Comparison of ENCODE assay signal across 34 cellular contexts in the genomic region with DNA sequence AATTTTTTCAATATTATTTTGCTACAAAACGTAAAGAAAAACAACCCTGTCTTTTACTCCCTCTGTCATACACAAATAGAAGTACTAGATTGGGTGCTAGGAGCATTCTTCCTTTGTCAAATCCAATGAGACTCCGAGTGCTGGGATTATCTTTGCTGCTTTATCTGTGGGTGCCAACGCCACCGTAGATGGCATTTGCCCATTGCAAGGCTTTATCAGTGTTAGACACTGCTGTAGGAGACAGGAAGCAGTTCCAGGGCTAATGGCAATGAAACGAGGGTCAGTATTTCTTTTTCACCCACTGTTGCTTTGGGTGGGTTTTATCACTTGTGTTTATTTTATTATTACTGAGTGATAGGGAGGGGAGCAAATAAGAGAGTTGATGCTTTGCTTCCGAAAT.
"Had no signal": no experiment of that assay in that cellular context is flagged by ENCODE, and none has a peak within 500 bp of the region (broad histone marks: within the 10 kb centered on the region; RNA-seq: fewer than 3 reads in every experiment).

No MANE protein-coding gene starts in this region.

- H3K4me3 Mint-ChIP-seq: activated CD4-positive, alpha-beta memory T cell treated with anti-CD3 and anti-CD28 coated beads for 36 hours; activated CD4-positive, alpha-beta T cell treated with anti-CD3 and anti-CD28 coated beads for 36 hours; activated CD4-positive, alpha-beta T cell treated with anti-CD3 and anti-CD28 coated beads, Interleukin-2, amount 10 ng/mL, durations not matched to agents 24 days and 14 days; activated CD8-positive, alpha-beta memory T cell treated with anti-CD3 and anti-CD28 coated beads, Interleukin-2, amount 10 ng/mL, durations not matched to agents 7 days and 5 days; activated CD8-positive, alpha-beta T cell treated with anti-CD3 and anti-CD28 coated beads, Interleukin-2, amount 10 ng/mL, durations not matched to agents 7 days and 5 days; activated naive CD4-positive, alpha-beta T cell treated with anti-CD3 and anti-CD28 coated beads for 36 hours; activated naive CD4-positive, alpha-beta T cell treated with anti-CD3 and anti-CD28 coated beads, Interleukin-2, amount 50 U/mL, for 24 hours; activated naive CD8-positive, alpha-beta T cell treated with anti-CD3 and anti-CD28 coated beads for 36 hours; activated T-helper 1 cell treated with anti-CD3 and anti-CD28 coated beads, Interleukin-12 subunit alpha, Interleukin-12 subunit beta, Interleukin-2, Interleukin-4 antibody, amounts not matched to agents 30 ng/mL and 10 ng/mL and 1 ng/mL, durations not matched to agents 14 hours and 24 hours and 36 hours; brain; endodermal cell; T-helper 17 cell; T-helper 2 cell treated with Interferon-gamma antibody and Interleukin-4, amounts not matched to agents 5 μg/mL and 100 μg/mL, for 36 hours had no signal

- H3K27me3 ChIP-seq: ascending aorta, breast epithelium, cardiac muscle cell, colonic mucosa, foreskin keratinocyte, gastrocnemius medialis, heart left ventricle had no signal

- H3K4me3 ChIP-seq: ascending aorta, breast epithelium, cardiac muscle cell, colonic mucosa, gastrocnemius medialis, heart left ventricle had no signal

- H3K36me3 ChIP-seq: ascending aorta, breast epithelium, colonic mucosa, gastrocnemius medialis had no signal

- DNase-seq: activated CD4-positive, alpha-beta memory T cell treated with anti-CD3 and anti-CD28 coated beads for 36 hours; activated CD4-positive, alpha-beta T cell treated with anti-CD3 and anti-CD28 coated beads for 36 hours; activated CD4-positive, alpha-beta T cell treated with anti-CD3 and anti-CD28 coated beads, Interleukin-2, amount 10 ng/mL, durations not matched to agents 24 days and 14 days; activated CD4-positive, CD25-positive, alpha-beta regulatory T cell; activated CD4-positive, CD25-positive, alpha-beta regulatory T cell treated with anti-CD3 and anti-CD28 coated beads, Interleukin-2, amount 50 U/mL, for 72 hours; activated CD8-positive, alpha-beta memory T cell treated with anti-CD3 and anti-CD28 coated beads, Interleukin-2, amount 10 ng/mL, durations not matched to agents 7 days and 5 days; activated CD8-positive, alpha-beta memory T cell treated with anti-CD3 and anti-CD28 coated beads, Interleukin-2, amount 50 U/mL, for 4 hours; activated CD8-positive, alpha-beta T cell treated with anti-CD3 and anti-CD28 coated beads, Interleukin-2, amount 10 ng/mL, durations not matched to agents 7 days and 5 days; activated effector memory CD4-positive, alpha-beta T cell treated with anti-CD3 and anti-CD28 coated beads, Interleukin-2, amount 50 U/mL, for 16 hours; activated naive CD4-positive, alpha-beta T cell treated with anti-CD3 and anti-CD28 coated beads for 36 hours; activated naive CD8-positive, alpha-beta T cell treated with anti-CD3 and anti-CD28 coated beads for 36 hours; activated T-cell treated with anti-CD3 and anti-CD28 coated beads, Interleukin-2, amount 50 U/mL, for 1 hour; activated T-cell treated with anti-CD3 and anti-CD28 coated beads, Interleukin-2, amount 50 U/mL, for 48 hours; central memory CD4-positive, alpha-beta T cell; cerebellar nuclear complex; colonic mucosa; effector memory CD4-positive, alpha-beta T cell; endodermal cell; foreskin keratinocyte; gastrocnemius medialis; glutamatergic neuron; heart left ventricle; T-helper 1 cell; T-helper 17 cell; T1000 had no signal

- ATAC-seq: activated CD4-positive, alpha-beta T cell treated with anti-CD3 and anti-CD28 coated beads for 36 hours; activated CD8-positive, alpha-beta memory T cell treated with anti-CD3 and anti-CD28 coated beads, Interleukin-2, amount 10 ng/mL, durations not matched to agents 7 days and 5 days; activated CD8-positive, alpha-beta T cell treated with anti-CD3 and anti-CD28 coated beads, Interleukin-2, amount 10 ng/mL, durations not matched to agents 7 days and 5 days; esophagus mucosa; foreskin keratinocyte; gastrocnemius medialis; T-helper 17 cell had no signal

- H3K36me3 Mint-ChIP-seq: activated CD4-positive, alpha-beta memory T cell treated with anti-CD3 and anti-CD28 coated beads for 36 hours; activated CD8-positive, alpha-beta memory T cell treated with anti-CD3 and anti-CD28 coated beads, Interleukin-2, amount 10 ng/mL, durations not matched to agents 7 days and 5 days; activated naive CD4-positive, alpha-beta T cell treated with anti-CD3 and anti-CD28 coated beads, Interleukin-2, amount 50 U/mL, for 24 hours; activated naive CD8-positive, alpha-beta T cell treated with anti-CD3 and anti-CD28 coated beads for 36 hours had no signal

- H3K4me1 Mint-ChIP-seq: activated CD4-positive, alpha-beta T cell treated with anti-CD3 and anti-CD28 coated beads for 36 hours; activated CD4-positive, alpha-beta T cell treated with anti-CD3 and anti-CD28 coated beads, Interleukin-2, amount 10 ng/mL, durations not matched to agents 24 days and 14 days; activated CD8-positive, alpha-beta memory T cell treated with anti-CD3 and anti-CD28 coated beads, Interleukin-2, amount 10 ng/mL, durations not matched to agents 7 days and 5 days; activated naive CD4-positive, alpha-beta T cell treated with anti-CD3 and anti-CD28 coated beads, Interleukin-2, amount 50 U/mL, for 24 hours; activated naive CD8-positive, alpha-beta T cell treated with anti-CD3 and anti-CD28 coated beads for 36 hours; T-helper 17 cell had no signal

- H3K27ac Mint-ChIP-seq: activated CD4-positive, alpha-beta memory T cell treated with anti-CD3 and anti-CD28 coated beads for 36 hours; activated CD4-positive, alpha-beta T cell treated with anti-CD3 and anti-CD28 coated beads for 36 hours; activated CD4-positive, alpha-beta T cell treated with anti-CD3 and anti-CD28 coated beads, Interleukin-2, amount 10 ng/mL, durations not matched to agents 24 days and 14 days; activated CD8-positive, alpha-beta memory T cell treated with anti-CD3 and anti-CD28 coated beads, Interleukin-2, amount 10 ng/mL, durations not matched to agents 7 days and 5 days; activated CD8-positive, alpha-beta T cell treated with anti-CD3 and anti-CD28 coated beads, Interleukin-2, amount 10 ng/mL, durations not matched to agents 7 days and 5 days; activated naive CD4-positive, alpha-beta T cell treated with anti-CD3 and anti-CD28 coated beads for 36 hours; activated naive CD4-positive, alpha-beta T cell treated with anti-CD3 and anti-CD28 coated beads, Interleukin-2, amount 50 U/mL, for 24 hours; activated naive CD8-positive, alpha-beta T cell treated with anti-CD3 and anti-CD28 coated beads for 36 hours; activated T-helper 1 cell treated with anti-CD3 and anti-CD28 coated beads, Interleukin-12 subunit alpha, Interleukin-12 subunit beta, Interleukin-2, Interleukin-4 antibody, amounts not matched to agents 30 ng/mL and 10 ng/mL and 1 ng/mL, durations not matched to agents 14 hours and 24 hours and 36 hours; activated T-helper 2 cell treated with anti-CD3 and anti-CD28 coated beads, Interferon-gamma antibody, Interleukin-2, Interleukin-4, amounts not matched to agents 10 μg/mL and 5 μg/mL and 100 μg/mL, durations not matched to agents 14 hours and 24 hours and 36 hours; endodermal cell; T-helper 17 cell; T-helper 2 cell treated with Interferon-gamma antibody and Interleukin-4, amounts not matched to agents 5 μg/mL and 100 μg/mL, for 36 hours had no signal

- H3K4me1 ChIP-seq: ascending aorta, breast epithelium, colonic mucosa, foreskin keratinocyte, gastrocnemius medialis had no signal

- H3K27me3 Mint-ChIP-seq: activated CD4-positive, alpha-beta memory T cell treated with anti-CD3 and anti-CD28 coated beads for 36 hours; activated CD4-positive, alpha-beta T cell treated with anti-CD3 and anti-CD28 coated beads, Interleukin-2, amount 10 ng/mL, durations not matched to agents 24 days and 14 days; activated CD8-positive, alpha-beta memory T cell treated with anti-CD3 and anti-CD28 coated beads, Interleukin-2, amount 10 ng/mL, durations not matched to agents 7 days and 5 days had no signal

- H3K27ac ChIP-seq: ascending aorta, breast epithelium, cardiac muscle cell, colonic mucosa, foreskin keratinocyte, gastrocnemius medialis, heart left ventricle had no signal

- H3K9me3 ChIP-seq: ascending aorta, breast epithelium, colonic mucosa, gastrocnemius medialis, heart left ventricle had no signal

- H3K9me3 Mint-ChIP-seq: activated CD4-positive, alpha-beta memory T cell treated with anti-CD3 and anti-CD28 coated beads for 36 hours; activated CD4-positive, alpha-beta T cell treated with anti-CD3 and anti-CD28 coated beads, Interleukin-2, amount 10 ng/mL, durations not matched to agents 24 days and 14 days; activated naive CD4-positive, alpha-beta T cell treated with anti-CD3 and anti-CD28 coated beads for 36 hours; activated naive CD4-positive, alpha-beta T cell treated with anti-CD3 and anti-CD28 coated beads, Interleukin-2, amount 50 U/mL, for 24 hours; activated naive CD8-positive, alpha-beta T cell treated with anti-CD3 and anti-CD28 coated beads for 36 hours; activated T-helper 1 cell treated with anti-CD3 and anti-CD28 coated beads, Interleukin-12 subunit alpha, Interleukin-12 subunit beta, Interleukin-2, Interleukin-4 antibody, amounts not matched to agents 30 ng/mL and 10 ng/mL and 1 ng/mL, durations not matched to agents 14 hours and 24 hours and 36 hours; activated T-helper 2 cell treated with anti-CD3 and anti-CD28 coated beads, Interferon-gamma antibody, Interleukin-2, Interleukin-4, amounts not matched to agents 10 μg/mL and 5 μg/mL and 100 μg/mL, durations not matched to agents 14 hours and 24 hours and 36 hours; brain; endodermal cell; T-helper 2 cell treated with Interferon-gamma antibody and Interleukin-4, amounts not matched to agents 5 μg/mL and 100 μg/mL, for 36 hours had no signal
